Comparison of ENCODE assay signal across 9 cellular contexts in genomic region chr10:62037166-62037831, GRCh38.
DNase-seq lines count a peak whose midpoint lies in the region; ATAC-seq lines count a peak whose summit lies in the region.
"Had no signal": no experiment of that assay in that cellular context is flagged by ENCODE, and none has a peak within 500 bp of the region (broad histone marks: within the 10 kb centered on the region; RNA-seq: fewer than 3 reads in every experiment).

No MANE protein-coding gene starts in this region.

- H3K9me3 ChIP-seq in esophagus (ENCODE audit: control insufficient read depth in 2 of 2, insufficient read depth in 1 of 2, low read depth in 1 of 2, low read length in 1 of 2): no peaks in the 10 kb centered on the region

- H3K27ac ChIP-seq in esophagus (ENCODE audit: low read depth in 2 of 2, low read length in 1 of 2): peak overlapping the region; percentile 55 to 73
- peak overlapping the region; percentile 87 for H3K27ac ChIP-seq in rectal smooth muscle tissue (ENCODE audit: low read depth, low read length)

- peak; percentile 38 for DNase-seq in Daoy (ENCODE audit: low read depth)
- DNase-seq in NCI-H774 (lab: John Stamatoyannopoulos, UW): peak; percentile 34
- DNase-seq in stimulated activated CD8-positive, alpha-beta memory T cell treated with anti-CD3 and anti-CD28 coated beads, Interleukin-4, amount 100 ng/mL, for 48 hours: no peak
- DNase-seq in Kasumi-1 (lab: John Stamatoyannopoulos, UW): no peak
- DNase-seq: activated T-cell treated with anti-CD3 and anti-CD28 coated beads, Interleukin-2, amount 50 U/mL, for 48 hours had no signal

- H3K4me3 ChIP-seq in esophagus (ENCODE audit: low read depth in 1 of 2, low read length in 2 of 2) (no peak overlapping the region), rectal smooth muscle tissue (ENCODE audit: low read length) (no peak overlapping the region)

- no peak for ATAC-seq in GM18520 (IDR thresholded peaks at IDR 0.05; ENCODE audit: unreplicated experiment)
- no peak for ATAC-seq in GM18907 (IDR thresholded peaks at IDR 0.05; ENCODE audit: unreplicated experiment)

- peaks cover 0 to 4% of the 10 kb centered on the region in 2 donors for H3K4me1 ChIP-seq in esophagus (ENCODE audit: control insufficient read depth in 2 of 2, insufficient read depth in 2 of 2, low read length in 1 of 2)
- peaks cover 33% of the 10 kb centered on the region for H3K4me1 ChIP-seq in rectal smooth muscle tissue (ENCODE audit: control insufficient read depth, insufficient read depth, low read length)

- H3K27me3 ChIP-seq in esophagus (ENCODE audit: control insufficient read depth in 1 of 2, insufficient read depth in 2 of 2, low read length in 2 of 2): no peaks in the 10 kb centered on the region
- no peaks in the 10 kb centered on the region for H3K27me3 ChIP-seq in rectal smooth muscle tissue (ENCODE audit: control insufficient read depth, insufficient read depth, low read length)

- WGBS in esophagus, 2 donors: 35 to 45% methylated on average over 8 of the region's 8 CpGs

- H3K9ac ChIP-seq in rectal smooth muscle tissue (ENCODE audit: low read length): no peak overlapping the region

- H3K36me3 ChIP-seq in esophagus (ENCODE audit: control insufficient read depth in 2 of 2, insufficient read depth in 2 of 2, low read length in 1 of 2) (no peaks in the 10 kb centered on the region), rectal smooth muscle tissue (ENCODE audit: control insufficient read depth, insufficient read depth, low read length) (no peaks in the 10 kb centered on the region)

Comparison
In these comparisons a context has a peak if more than half of its experiments do, and no peak if none do; other contexts are left out.
1. DNase-seq: peak in Daoy (single experiment) and NCI-H774 (single experiment); none in stimulated activated CD8-positive, alpha-beta memory T cell treated with anti-CD3 and anti-CD28 coated beads, Interleukin-4, amount 100 ng/mL, for 48 hours (single experiment) and Kasumi-1 (0 of 2).